Comparison of ENCODE assay signal across 23 cellular contexts in genomic region chr16:85139888-85140339, GRCh38. TPM values are rescaled to one million over a fixed set of nuclear protein-coding genes. Genes with fewer than 3 reads are reported as not detected.
A peak's percentile ranks its signal among the peaks of the same experiment; 100 is the strongest.
DNase-seq lines count a peak whose midpoint lies in the region; ATAC-seq, FAIRE-seq and TF ChIP-seq lines count a peak whose summit lies in the region.
"Had no signal": no experiment of that assay in that cellular context is flagged by ENCODE, and none has a peak within 500 bp of the region (broad histone marks: within the 10 kb centered on the region; RNA-seq: fewer than 3 reads in every experiment).

No MANE protein-coding gene starts in this region.

- FAIRE-seq in HepG2 (lab: Jason Lieb, UNC) (peak; percentile 95), GM12878 (lab: Jason Lieb, UNC) (no peak)

- RAD21 ChIA-PET in GM12878 (lab: Charles Lee; ENCODE audit: unreplicated experiment) = interaction anchor here (0.8 to 1.9 kb wide), 4 partner anchors 9 to 25 kb away, joined by 3 to 9 read pairs (median 5); no protein-coding TSS in a partner anchor

- H3K27me3 ChIP-seq in HepG2 (ENCODE audit: control insufficient read depth in 1 of 2, insufficient read depth in 2 of 2, low read length in 2 of 2) (peaks cover 0 to 27% of the 10 kb centered on the region in 2 experiments; a peak in 4 of 5 replicates), right lobe of liver (no peaks in the 10 kb centered on the region), GM12878 (replicated peaks in 1 of 2; ENCODE audit: control insufficient read depth in 2 of 2, insufficient read depth in 2 of 2, low read length in 1 of 2) (no peaks in the 10 kb centered on the region), mesenchymal stem cell (ENCODE audit: control insufficient read depth in 1 of 2, insufficient read depth in 1 of 2, low read length in 2 of 2) (peaks cover 0 to 28% of the 10 kb centered on the region in 2 experiments)

- peak overlapping the region in 1 of 2 experiments; percentile 91 for H2BK12ac ChIP-seq in mesenchymal stem cell (ENCODE audit: low read length in 2 of 2)

- H3K79me1 ChIP-seq in mesenchymal stem cell (replicated peaks; ENCODE audit: low read length, poor library complexity, severe bottlenecking) = no peaks in the 10 kb centered on the region

- CTCF ChIA-PET in HepG2 (lab: Yijun Ruan, JAX; ENCODE audit: low intra/inter-chr PET ratio, low total read pairs) (no interaction called here), GM12878 (lab: Yijun Ruan, JAX) (interaction anchor here (1.0 to 1.4 kb wide), 7 partner anchors 12 to 169 kb away, joined by 3 to 6 read pairs (median 3); no protein-coding TSS in a partner anchor)

- no peak overlapping the region for H3K18ac ChIP-seq in mesenchymal stem cell (ENCODE audit: low read depth in 1 of 2, low read length in 2 of 2)

- peak overlapping the region; percentile 75 for H3K4me2 ChIP-seq in HepG2 (ENCODE audit: low read depth, low read length)
- no peak overlapping the region for H3K4me2 ChIP-seq in GM12878 (ENCODE audit: control insufficient read depth, insufficient read depth)
- H3K4me2 ChIP-seq in mesenchymal stem cell (ENCODE audit: low read length, poor library complexity, severe bottlenecking) = no peak overlapping the region
- H3K4me2 ChIP-seq: PC-9, SK-N-SH had no signal

- no peak overlapping the region for H3K23ac ChIP-seq in mesenchymal stem cell (ENCODE audit: low read length in 2 of 2)

- in situ Hi-C loops in HepG2 (cut with HindIII; ENCODE audit: extremely low pct_ligation_motif_present, low pct_unique_long_range_greater_than_20kb) = no loop called here
- in situ Hi-C loops in GM12878 (cut with MboI) = no loop called here

- H3K4me1 ChIP-seq in HepG2 (ENCODE audit: insufficient read depth, low read length) = peaks cover 96% of the 10 kb centered on the region
- peaks cover 0 to 10% (median 3%) of the 10 kb centered on the region in 4 donors for H3K4me1 ChIP-seq in right lobe of liver
- H3K4me1 ChIP-seq in GM12878 (ENCODE audit: control insufficient read depth, insufficient read depth, low read length) = peaks cover 25% of the 10 kb centered on the region
- H3K4me1 ChIP-seq in mesenchymal stem cell (ENCODE audit: control insufficient read depth, insufficient read depth, low read depth, low read length) = peaks cover 30% of the 10 kb centered on the region

- no peaks in the 10 kb centered on the region for H3K36me3 ChIP-seq in HepG2 (replicated peaks in 1 of 2; ENCODE audit: control insufficient read depth in 1 of 2, insufficient read depth in 2 of 2, low read length in 2 of 2)
- H3K36me3 ChIP-seq in right lobe of liver = no peaks in the 10 kb centered on the region
- no peaks in the 10 kb centered on the region for H3K36me3 ChIP-seq in GM12878 (ENCODE audit: control insufficient read depth in 2 of 2, insufficient read depth in 2 of 2, low read length in 1 of 2)
- H3K36me3 ChIP-seq in mesenchymal stem cell (ENCODE audit: control insufficient read depth in 1 of 2, insufficient read depth in 2 of 2, low read depth in 1 of 2, low read length in 2 of 2) = no peaks in the 10 kb centered on the region

- DNase-seq in HepG2 (ENCODE audit: low spot score) (peak; percentile 80), right lobe of liver (no peak), GM12878 (ENCODE audit: low read depth, low spot score) (no peak), mesenchymal stem cell (no peak), COR-L47 (lab: John Stamatoyannopoulos, UW) (no peak), DMS 273 (lab: John Stamatoyannopoulos, UW; ENCODE audit: unreplicated experiment) (no peak)
- DNase-seq: DMS79 treated with DMSO at 0.1 percent for 48 hours, KG1, NCI-H1092 treated with DMSO at 0.1 percent for 48 hours, NCI-H146, NCI-H2029, NCI-H226, NCI-H510A treated with DMSO at 0.1 percent for 48 hours, NCI-H748 treated with DMSO at 0.1 percent for 48 hours, PC-9, RPMI8226, SIG-M5, SK-N-SH had no signal

- WGBS in HepG2 (ENCODE audit: low lambda C conversion rate) = 2% methylated on average over 9 of the region's 9 CpGs
- 51% methylated on average over 8 of the region's 9 CpGs for WGBS in right lobe of liver (ENCODE audit: insufficient coverage, low coverage, low lambda C conversion rate, missing lambda C conversion rate)
- 3% methylated on average over 9 of the region's 9 CpGs for WGBS in GM12878 (ENCODE audit: insufficient coverage, insufficient replicate concordance, low lambda C conversion rate, missing lambda C conversion rate)
- WGBS in mesenchymal stem cell = 75% methylated on average over 9 of the region's 9 CpGs

- POLR2A ChIA-PET in HepG2 (lab: Yijun Ruan, JAX) (interaction anchor here (0.8 to 11.3 kb wide), 11 partner anchors 10 to 128 kb away, joined by 3 to 293 read pairs (median 6); partner anchors contain the start of gene ZDHHC7), GM12878 (lab: Charles Lee) (interaction anchor here (0.5 to 2.8 kb wide), 4 partner anchors 12 to 256 kb away, joined by 3 to 7 read pairs (median 5); no protein-coding TSS in a partner anchor)

- H3K9me3 ChIP-seq in HepG2 (ENCODE audit: low read length) (no peaks in the 10 kb centered on the region), right lobe of liver (peaks cover 0 to 5% (median 0%) of the 10 kb centered on the region in 4 donors), GM12878 (replicated peaks; ENCODE audit: control insufficient read depth, insufficient read depth, low read length) (no peaks in the 10 kb centered on the region; the same call in 2 of the 3 replicates), mesenchymal stem cell (ENCODE audit: control insufficient read depth, low read length) (no peaks in the 10 kb centered on the region)
- H3K9me3 ChIP-seq: SK-N-SH had no signal

- H4K20me1 ChIP-seq in HepG2 (ENCODE audit: insufficient read depth, low read length) (no peaks in the 10 kb centered on the region), GM12878 (ENCODE audit: control insufficient read depth, insufficient read depth) (no peaks in the 10 kb centered on the region)

- ATAC-seq in HepG2 (no peak), right lobe of liver (no peak), GM12878 (peak; percentile 11), GM18873 (IDR thresholded peaks at IDR 0.05; ENCODE audit: low FRiP score, unreplicated experiment) (no peak), GM19324 (IDR thresholded peaks at IDR 0.05; ENCODE audit: low FRiP score, unreplicated experiment) (no peak)

- H3K14ac ChIP-seq in mesenchymal stem cell (ENCODE audit: low read length in 2 of 2) = no peak overlapping the region

- peak overlapping the region in 1 of 2 experiments; percentile 48 for H3K4ac ChIP-seq in mesenchymal stem cell (ENCODE audit: low read depth in 1 of 2, low read length in 2 of 2)

- no peak overlapping the region for H2BK15ac ChIP-seq in mesenchymal stem cell (ENCODE audit: low read depth, poor library complexity, severe bottlenecking)

- H2BK120ac ChIP-seq in mesenchymal stem cell (ENCODE audit: low read depth, low read length) = no peak overlapping the region

- BruUV-seq in HepG2 (replicated peaks; lab: Mats Ljungman, UMichigan) (no TSS peak), GM12878 (replicated peaks; lab: Mats Ljungman, UMichigan) (no TSS peak)

- H2BK5ac ChIP-seq in mesenchymal stem cell (ENCODE audit: low read depth, low read length, poor library complexity, severe bottlenecking) = no peak overlapping the region

- intact Hi-C loops in HepG2 (cut with micrococcal nuclease; ENCODE audit: unreplicated experiment) = no loop called here
- intact Hi-C loops in right lobe of liver (cut with DNase I) = no loop called here
- intact Hi-C loops in GM12878 (cut with micrococcal nuclease; ENCODE audit: unreplicated experiment) = loop anchor here (5.0 kb wide), 1 partner anchor 87 kb away; no protein-coding TSS in a partner anchor

- SMC1A ChIA-PET in GM12878 (lab: Charles Lee; ENCODE audit: uncharacterized antibody, unreplicated experiment) = interaction anchor here (0.5 to 1.6 kb wide), 7 partner anchors 10 to 420 kb away, joined by 3 to 8 read pairs (median 3); no protein-coding TSS in a partner anchor

- H3K9ac ChIP-seq in HepG2 (ENCODE audit: insufficient read depth, low read depth, low read length) (0 out of 2 replicates have a peak overlapping the region, but pooled peaks have one; percentile 17), GM12878 (ENCODE audit: control insufficient read depth, insufficient read depth, low read length) (no peak overlapping the region), mesenchymal stem cell (ENCODE audit: low read length) (no peak overlapping the region)
- H3K9ac ChIP-seq: SK-N-SH had no signal

- H4K91ac ChIP-seq in mesenchymal stem cell (ENCODE audit: low read length) = peak overlapping the region; percentile 66

- H3K27ac ChIP-seq in HepG2 (ENCODE audit: extremely low read length, insufficient read depth, low read length) = peak overlapping the region; percentile 54
- no peak overlapping the region for H3K27ac ChIP-seq in right lobe of liver
- H3K27ac ChIP-seq in GM12878 (ENCODE audit: control insufficient read depth, insufficient read depth) = no peak overlapping the region
- H3K27ac ChIP-seq in mesenchymal stem cell (ENCODE audit: low read length, poor library complexity, severe bottlenecking) = no peak overlapping the region
- H3K27ac ChIP-seq: PC-9 had no signal

- TF ChIP-seq EP300 in HepG2 (IDR thresholded peaks at IDR 0.05; ENCODE audit: low read depth in 2 of 2, low read length in 2 of 2) = peak in 1 of 2 experiments; percentile 75; a peak in 2 of 4 replicates
- no peak for TF ChIP-seq EP300 in HepG2 (CRISPR knock-in tag; IDR thresholded peaks at IDR 0.05; ENCODE audit: borderline replicate concordance)
- no peak for TF ChIP-seq EP300 in GM12878 (IDR thresholded peaks at IDR 0.05; ENCODE audit: borderline replicate concordance in 1 of 2, control insufficient read depth in 1 of 2, low read depth in 2 of 2, low read length in 2 of 2)

- H3K79me2 ChIP-seq in HepG2 (ENCODE audit: insufficient read depth, low read length) = no peaks in the 10 kb centered on the region
- no peaks in the 10 kb centered on the region for H3K79me2 ChIP-seq in GM12878 (ENCODE audit: control insufficient read depth, insufficient read depth, low read length)

- H2AFZ ChIP-seq in HepG2 (ENCODE audit: low read length) = no peak overlapping the region
- no peak overlapping the region for H2AFZ ChIP-seq in GM12878 (ENCODE audit: control insufficient read depth, low read depth, low read length)
- H2AFZ ChIP-seq in mesenchymal stem cell (ENCODE audit: low read depth, low read length) = no peak overlapping the region
- H2AFZ ChIP-seq: PC-9 had no signal

- TF ChIP-seq CTCF in HepG2 (CRISPR knock-in tag; IDR thresholded peaks at IDR 0.05) (no peak), right lobe of liver (IDR thresholded peaks at IDR 0.05) (no peak), GM12878 (IDR thresholded peaks at IDR 0.05 in 2 of 3, conservative IDR thresholded peaks at IDR 0.05 in 1 of 3; ENCODE audit: control insufficient read depth in 2 of 3, extremely low read depth in 1 of 3, insufficient read depth in 1 of 3, low read depth in 3 of 3, low read length in 3 of 3) (no peak)

- TF ChIP-seq POLR2A in HepG2 (IDR thresholded peaks at IDR 0.05; ENCODE audit: insufficient read depth in 1 of 2, low read depth in 2 of 2, low read length in 2 of 2) (no peak), right lobe of liver (IDR thresholded peaks at IDR 0.05) (no peak), GM12878 (IDR thresholded peaks at IDR 0.05; ENCODE audit: low read depth, low read length) (no peak)

- H3K4me3 ChIP-seq in HepG2 (replicated peaks in 1 of 3; ENCODE audit: insufficient read depth in 1 of 3, low read depth in 2 of 3, low read length in 3 of 3) = peak overlapping the region in 2 of 3 experiments; percentile 15 to 31; a peak in 3 of 6 replicates
- no peak overlapping the region for H3K4me3 ChIP-seq in right lobe of liver
- H3K4me3 ChIP-seq in GM12878 = no peak overlapping the region
- H3K4me3 ChIP-seq in mesenchymal stem cell (ENCODE audit: insufficient read depth in 1 of 2, low read depth in 1 of 2, low read length in 2 of 2) = no peak overlapping the region
- H3K4me3 ChIP-seq: PC-9 had no signal

- no peak overlapping the region for H2AK5ac ChIP-seq in mesenchymal stem cell (ENCODE audit: low read length, severe bottlenecking)

- TF ChIP-seq RAD21 in HepG2 (CRISPR knock-in tag; IDR thresholded peaks at IDR 0.05) = no peak
- no peak for TF ChIP-seq RAD21 in GM12878 (IDR thresholded peaks at IDR 0.05; ENCODE audit: insufficient read depth, low read depth, low read length)

- H4K8ac ChIP-seq in mesenchymal stem cell (ENCODE audit: low read length) = no peak overlapping the region

RNA-seq across cellular contexts. Expression of gene CIBAR2, which starts 27.6 kb away (rescaled TPM):
- total RNA-seq in HepG2 (2016; rRNA removed; fragmentation: Illumina TruSeq; extraction: Trizol) = not detected in 2 replicates
- total RNA-seq in HepG2 (2016; cell fraction: cytosol; rRNA removed; fragmentation: Illumina TruSeq; extraction: Trizol; ENCODE audit: low read depth) = not detected in 2 replicates
- not detected in 2 replicates for total RNA-seq in HepG2 (2016; cell fraction: insoluble cytoplasmic fraction; rRNA removed; fragmentation: Illumina TruSeq; extraction: Trizol)
- not detected in 2 replicates for total RNA-seq in HepG2 (2016; cell fraction: membrane; rRNA removed; fragmentation: Illumina TruSeq; extraction: Trizol)
- total RNA-seq in HepG2 (2016; cell fraction: nucleus; rRNA removed; fragmentation: Illumina TruSeq; extraction: Trizol) = not detected in 2 replicates
- not detected in 2 replicates for polyA plus RNA-seq in HepG2 (2011; rRNA removed)
- not detected in 2 replicates for polyA plus RNA-seq in HepG2 (2011; cell fraction: cytosol; rRNA removed)
- polyA plus RNA-seq in HepG2 (2011; cell fraction: nucleus; rRNA removed) = not detected in 2 replicates
- polyA plus RNA-seq in HepG2 (2012) = not detected in 2 replicates
- polyA plus RNA-seq in HepG2 (2016; cell fraction: cytosol; fragmentation: Illumina TruSeq; extraction: Trizol; ENCODE audit: low read depth) = not detected in 2 replicates
- polyA plus RNA-seq in HepG2 (2016; cell fraction: insoluble cytoplasmic fraction; fragmentation: Illumina TruSeq; extraction: Trizol; ENCODE audit: low read depth) = not detected in 2 replicates
- polyA plus RNA-seq in HepG2 (2016; cell fraction: membrane; fragmentation: Illumina TruSeq; extraction: Trizol; ENCODE audit: low read depth) = not detected in 2 replicates
- polyA plus RNA-seq in HepG2 (2016; cell fraction: nucleus; fragmentation: Illumina TruSeq; extraction: Trizol; ENCODE audit: insufficient read depth, low read depth) = not detected in 2 replicates
- not detected in 2 replicates for polyA minus RNA-seq in HepG2 (2011; rRNA and poly(A)+ RNA removed; ENCODE audit: low replicate concordance)
- polyA minus RNA-seq in HepG2 (2011; cell fraction: cytosol; rRNA and poly(A)+ RNA removed) = not detected in 2 replicates
- polyA minus RNA-seq in HepG2 (2011; cell fraction: nucleus; rRNA and poly(A)+ RNA removed) = not detected in 2 replicates
- total RNA-seq in right lobe of liver = not detected
- not detected in 2 replicates for total RNA-seq in GM12878 (2013; cell fraction: nucleolus; rRNA removed)
- total RNA-seq in GM12878 (2014; rRNA removed) = 0.27 TPM in 1 of 2 replicates, not detected in the other
- total RNA-seq in GM12878 (2014; rRNA removed; fragmentation: Illumina TruSeq; extraction: Trizol) = not detected in 2 replicates
- total RNA-seq in GM12878 (2021) = not detected in 2 replicates
- polyA plus RNA-seq in GM12878 (2011; ENCODE audit: low read depth) = not detected
- not detected in 2 replicates for polyA plus RNA-seq in GM12878 (2011; rRNA removed)
- not detected in 2 replicates for polyA plus RNA-seq in GM12878 (2011; cell fraction: cytosol; rRNA removed)
- 0.07 TPM in 1 of 2 replicates, not detected in the other for polyA plus RNA-seq in GM12878 (2011; cell fraction: nucleus; rRNA removed)
- polyA plus RNA-seq in GM12878 (2012) = 0.44 and 0.88 TPM in 2 replicates
- polyA plus RNA-seq in GM12878 (2014; fragmentation: Illumina TruSeq; extraction: Trizol) = 0.16 TPM in 1 of 2 replicates, not detected in the other
- under 1 TPM; 0.05 to 0.07 TPM for polyA plus RNA-seq in GM12878 (2014; fragmentation: Nextera tagmentation; extraction: Ambion mirVana)
- 0.19 TPM in 1 of 2 replicates, not detected in the other for polyA plus RNA-seq in GM12878 (2014; rRNA removed)
- polyA plus RNA-seq in GM12878 (2016; fragmentation: Nextera tagmentation; extraction: Ambion mirVana) = not detected
- polyA minus RNA-seq in GM12878 (2011; rRNA and poly(A)+ RNA removed) = not detected in 2 replicates
- polyA minus RNA-seq in GM12878 (2011; cell fraction: cytosol; rRNA and poly(A)+ RNA removed) = not detected in 2 replicates
- not detected in 2 replicates for polyA minus RNA-seq in GM12878 (2011; cell fraction: nucleus; rRNA and poly(A)+ RNA removed)
- polyA plus RNA-seq in mesenchymal stem cell (2013, experiment 1 of 2) = 0.03 TPM
- 0.07 TPM for polyA plus RNA-seq in mesenchymal stem cell (2013, experiment 2 of 2)
- total RNA-seq: A172, H4, PC-9 had no signal
- polyA plus RNA-seq: CD14-positive monocyte had no signal

Comparison
In these comparisons a context has a peak if more than half of its experiments do, and no peak if none do; other contexts are left out.
1. H3K4me3 ChIP-seq: peak in HepG2 (2 of 3); none in right lobe of liver (0 of 3), GM12878 (single experiment) and mesenchymal stem cell (0 of 2).
2. Of the 75 proteins assayed by ChIP-seq in both HepG2 and GM12878: peak only in HepG2: ASH2L, ATF2, BHLHE40, CBFB, CBX5, CEBPB and 13 more; only in GM12878: EED and IKZF1; in both: NR2F1; in neither: 50; mixed calls (peak in some experiments, not most) for 3.